Comparison of ENCODE assay signal across 19 cellular contexts in genomic region chr5:16406023-16406422, GRCh38.
"Had no signal": no experiment of that assay in that cellular context is flagged by ENCODE, and none has a peak within 500 bp of the region (broad histone marks: within the 10 kb centered on the region; RNA-seq: fewer than 3 reads in every experiment).

No MANE protein-coding gene starts in this region.

- H3K4me1 ChIP-seq: SJCRH30 had no signal

- H3K9me3 ChIP-seq: Peyer's patch, SJCRH30 had no signal

- H3K4me2 ChIP-seq: KMS-11 had no signal

- H3K9ac ChIP-seq: KMS-11 had no signal

- H3K27ac ChIP-seq: KMS-11, Peyer's patch, SJCRH30 had no signal

- H3K36me3 ChIP-seq: Peyer's patch, SJCRH30 had no signal

- H3K27me3 ChIP-seq: Peyer's patch, SJCRH30 had no signal

- ATAC-seq: Right ventricle myocardium inferior, SK-N-SH treated with all-trans-retinoic acid at 6 μM for 48 hours had no signal

- DNase-seq: IMR-90, Kasumi-1, MV-4-11, NCI-H1048, NCI-H1105, NCI-H1436 treated with DMSO at 0.1 percent for 48 hours, NCI-H1694, NCI-H187 treated with DMSO at 0.1 percent for 48 hours, NCI-H2171 treated with DMSO at 0.1 percent for 48 hours, NCI-H446 treated with DMSO at 0.1 percent for 48 hours, NCI-H526, NCI-H774, Peyer's patch, SHP77 treated with DMSO at 0.1 percent for 48 hours, T-helper 1 cell had no signal

- H3K4me3 ChIP-seq: Peyer's patch, SJCRH30 had no signal
